In genomic region chr10:78972160-78972946, GRCh38 we compare ENCODE assay signal across 8 cellular contexts.
DNase-seq lines count a peak whose midpoint lies in the region; ATAC-seq and TF ChIP-seq lines count a peak whose summit lies in the region.

No MANE protein-coding gene starts in this region.

- H3K9me3 ChIP-seq in BE2C, result no peaks in the 10 kb centered on the region
- no peaks in the 10 kb centered on the region for H3K9me3 ChIP-seq in stomach

- H3K27me3 ChIP-seq in BE2C (no peaks in the 10 kb centered on the region), stomach (no peaks in the 10 kb centered on the region)

- DNase-seq in BE2C (no peak), LHCN-M2 (ENCODE audit: low read depth) (peak; percentile 86), chondrocyte (ENCODE audit: low spot score) (no peak), left lobe of liver (ENCODE audit: low spot score) (peak; percentile 85), stomach (peak; percentile 48), NCI-H1048 (lab: John Stamatoyannopoulos, UW) (no peak), GDM1 (lab: John Stamatoyannopoulos, UW) (no peak)

- no peaks in the 10 kb centered on the region for H3K36me3 ChIP-seq in BE2C
- no peaks in the 10 kb centered on the region for H3K36me3 ChIP-seq in stomach

- TF ChIP-seq POLR2A in stomach (IDR thresholded peaks at IDR 0.05), result no peak

- H3K4me1 ChIP-seq in BE2C, result peaks cover 23% of the 10 kb centered on the region
- peaks cover 30 to 38% (median 35%) of the 10 kb centered on the region in 4 donors for H3K4me1 ChIP-seq in stomach

- peak overlapping the region; percentile 60 for H3K4me3 Mint-ChIP-seq in chondrocyte (ENCODE audit: unreplicated experiment)

- H3K27ac Mint-ChIP-seq in chondrocyte (ENCODE audit: unreplicated experiment), result peak overlapping the region; percentile 96

- no peaks in the 10 kb centered on the region for H3K36me3 Mint-ChIP-seq in chondrocyte (ENCODE audit: low read depth)

- peaks cover 47% of the 10 kb centered on the region for H3K4me1 Mint-ChIP-seq in chondrocyte (ENCODE audit: low read depth)

- ATAC-seq in left lobe of liver, result peak; percentile 68
- ATAC-seq in GM21381 (IDR thresholded peaks at IDR 0.05; ENCODE audit: unreplicated experiment), result no peak

- TF ChIP-seq CTCF in BE2C (IDR thresholded peaks at IDR 0.05; ENCODE audit: low read depth, low read length) (no peak), chondrocyte (IDR thresholded peaks at IDR 0.05) (no peak), stomach (IDR thresholded peaks at IDR 0.05) (no peak)

- peak overlapping the region; percentile 92 to 99 (median 93) for H3K27ac ChIP-seq in stomach

- TF ChIP-seq EP300 in stomach (IDR thresholded peaks at IDR 0.05), result no peak

- WGBS in stomach, 5 donors, result 18 to 49% (median 40%) methylated on average over 7 to 11 of the region's 11 CpGs

- H3K4me3 ChIP-seq in BE2C (ENCODE audit: low read depth, low read length) (peak overlapping the region; percentile 51), stomach (no peak overlapping the region)

- no peaks in the 10 kb centered on the region for H3K9me3 Mint-ChIP-seq in chondrocyte (ENCODE audit: low read depth)

- intact Hi-C loops in stomach (cut with DNase I; ENCODE audit: low total_unique reads), result no loop called here

- H3K27me3 Mint-ChIP-seq in chondrocyte (ENCODE audit: low read depth), result no peaks in the 10 kb centered on the region

Comparison
In these comparisons a context has a peak if more than half of its experiments do, and no peak if none do; other contexts are left out.
1. DNase-seq: peak in LHCN-M2 (single experiment), left lobe of liver (single experiment) and stomach (single experiment); none in BE2C (single experiment), chondrocyte (single experiment), NCI-H1048 (single experiment) and GDM1 (single experiment).